ENCODE assay signal across 8 cellular contexts in genomic region chr2:238462782-238463396, GRCh38. TPM values are rescaled to one million over a fixed set of nuclear protein-coding genes. Genes with fewer than 3 reads are reported as not detected.
DNase-seq lines count a peak whose midpoint lies in the region; ATAC-seq and TF ChIP-seq lines count a peak whose summit lies in the region.

No MANE protein-coding gene starts in this region.

- POLR2A ChIA-PET in BJ (lab: Charles Lee), result no interaction called here
- POLR2A ChIA-PET in WTC11 (lab: Charles Lee), result no interaction called here

- H3K27ac Mint-ChIP-seq in WTC11, result no peak overlapping the region

- no peaks in the 10 kb centered on the region for H3K9me3 Mint-ChIP-seq in WTC11

- no peaks in the 10 kb centered on the region for H3K4me1 Mint-ChIP-seq in WTC11

- H3K36me3 Mint-ChIP-seq in WTC11, result no peaks in the 10 kb centered on the region

- no peak overlapping the region for H3K27ac ChIP-seq in transverse colon

- peak; percentile 61 for TF ChIP-seq CTCF in BJ (IDR thresholded peaks at IDR 0.05; ENCODE audit: insufficient read depth, low read depth, low read length)
- TF ChIP-seq CTCF in WTC11 (IDR thresholded peaks at IDR 0.05), result peak; percentile 51; the same call in 1 of the 2 replicates
- peak; percentile 67 to 83 (median 70) for TF ChIP-seq CTCF in transverse colon (IDR thresholded peaks at IDR 0.05)

- TF ChIP-seq POLR2A in transverse colon (IDR thresholded peaks at IDR 0.05), result no peak

- CTCF ChIA-PET in BJ (lab: Yijun Ruan, JAX), result interaction anchor here (5.5 kb wide), 1 partner anchor 93 kb away, joined by 51 read pairs; no protein-coding TSS in a partner anchor
- CTCF ChIA-PET in WTC11 (lab: Charles Lee), result no interaction called here

- no peaks in the 10 kb centered on the region for H3K27me3 Mint-ChIP-seq in WTC11 (ENCODE audit: low read depth)

- H3K36me3 ChIP-seq in BJ (ENCODE audit: control insufficient read depth, insufficient read depth, low read length), result no peaks in the 10 kb centered on the region
- no peaks in the 10 kb centered on the region for H3K36me3 ChIP-seq in transverse colon

- TF ChIP-seq EP300 in transverse colon (IDR thresholded peaks at IDR 0.05; ENCODE audit: low read depth), result no peak

- ATAC-seq in GM18867 (IDR thresholded peaks at IDR 0.05; ENCODE audit: unreplicated experiment) (peak; percentile 60), WTC11 (peak; percentile 71), GM21737 (IDR thresholded peaks at IDR 0.05; ENCODE audit: unreplicated experiment) (no peak)

- in situ Hi-C loops in transverse colon (cut with MboI; ENCODE audit: low pct_ligation_motif_present in 1 of 4, low pct_unique_long_range_greater_than_20kb in 1 of 4, low sequenced_read_pairs in 3 of 4), result loop anchor here in 2 of 4 donors (5.0 kb wide), 2 partner anchors 96 to 101 kb away; no protein-coding TSS in a partner anchor

- intact Hi-C loops in transverse colon (cut with DNase I; ENCODE audit: low total_unique reads), result no loop called here

- H3K9me3 ChIP-seq in transverse colon, result no peaks in the 10 kb centered on the region

- DNase-seq in BJ (ENCODE audit: low read depth) (no peak), NCI-H2029 (lab: John Stamatoyannopoulos, UW) (peak; percentile 19), WTC11 (ENCODE audit: low spot score) (no peak), hepatic stellate cell (ENCODE audit: low spot score) (peak; percentile 63), transverse colon (no peak), D341Med (ENCODE audit: low spot score) (no peak)

- no peak overlapping the region for H3K4me3 ChIP-seq in BJ (ENCODE audit: low read depth, low read length)
- H3K4me3 ChIP-seq in transverse colon, result no peak overlapping the region

- H3K4me3 Mint-ChIP-seq in WTC11, result no peak overlapping the region

- H3K27me3 ChIP-seq in BJ (ENCODE audit: control insufficient read depth, insufficient read depth, low read length), result no peaks in the 10 kb centered on the region
- H3K27me3 ChIP-seq in transverse colon, result no peaks in the 10 kb centered on the region

- WGBS in transverse colon (ENCODE audit: low coverage in 1 of 2), 2 donors, result 50 to 60% methylated on average over 2 of the region's 2 CpGs

- peaks cover 0 to 13% (median 4%) of the 10 kb centered on the region in 4 donors for H3K4me1 ChIP-seq in transverse colon

TF ChIP-seq in WTC11, 78 proteins besides CTCF, POLR2A, EP300 and RAD21:
- TF ChIP-seq MYBL2 (CRISPR knock-in tag; IDR thresholded peaks at IDR 0.05) (no peak), TEAD1 (CRISPR knock-in tag; IDR thresholded peaks at IDR 0.05) (no peak), USF2 (CRISPR knock-in tag; IDR thresholded peaks at IDR 0.05) (no peak), GTF2I (CRISPR knock-in tag; conservative IDR thresholded peaks at IDR 0.05) (0 out of 2 replicates have a peak, but pooled peaks have one; percentile 45), ZMAT4 (CRISPR knock-in tag; IDR thresholded peaks at IDR 0.05) (no peak), USF1 (CRISPR knock-in tag; IDR thresholded peaks at IDR 0.05) (no peak)

RNA-seq across cellular contexts. Expression of gene ASB1, which starts 36.2 kb away (rescaled TPM):
- 24.9 and 33.4 TPM in 2 replicates for polyA plus RNA-seq in BJ (2011; rRNA removed)
- polyA minus RNA-seq in BJ (2011; rRNA and poly(A)+ RNA removed), result 26.3 and 33.3 TPM in 2 replicates
- total RNA-seq in WTC11 (2021), result 36.2 to 43.9 TPM (median 39.1 TPM) in 3 replicates
- 10 to 100 TPM in 3 of 4 donors, 1 to 10 TPM in 1; 9.4 to 48.3 (median 17.2) TPM for total RNA-seq in transverse colon

Comparison
In these comparisons a context has a peak if more than half of its experiments do, and no peak if none do; other contexts are left out.
1. DNase-seq: peak in NCI-H2029 (single experiment) and hepatic stellate cell (single experiment); none in BJ (single experiment), WTC11 (single experiment), transverse colon (single experiment) and D341Med (single experiment).
2. Peak in every context shown above with its lines, with median percentiles within 50 percentile points of each other: CTCF ChIP-seq.